In genomic region chr18:53416985-53417384, GRCh38 we compare ENCODE assay signal across 13 cellular contexts.
"Had no signal": no experiment of that assay in that cellular context is flagged by ENCODE, and none has a peak within 500 bp of the region (broad histone marks: within the 10 kb centered on the region; RNA-seq: fewer than 3 reads in every experiment).

No MANE protein-coding gene starts in this region.

- H3K27me3 ChIP-seq: colonic mucosa, left lung, spleen, tibial nerve had no signal

- H3K4me3 ChIP-seq: colonic mucosa, left lung, spleen, tibial nerve had no signal

- H3K4me1 ChIP-seq: colonic mucosa, left lung, spleen, tibial nerve had no signal

- H3K36me3 ChIP-seq: colonic mucosa, left lung, spleen, tibial nerve had no signal

- H3K9me3 ChIP-seq: colonic mucosa, left lung, spleen, tibial nerve had no signal

- H3K27ac ChIP-seq: colonic mucosa, left lung, spleen, tibial nerve had no signal

- DNase-seq: activated CD4-positive, alpha-beta T cell treated with anti-CD3 and anti-CD28 coated beads for 1 hour; activated CD4-positive, alpha-beta T cell treated with anti-CD3 and anti-CD28 coated beads, Interleukin-2, amount 50 U/mL, for 48 hours; activated naive CD4-positive, alpha-beta T cell; colonic mucosa; effector CD8-positive, alpha-beta T cell; hypothalamus; left lung; nephron progenitor cell; spleen; stimulated activated CD4-positive, alpha-beta T cell treated with anti-CD3 and anti-CD28 coated beads, Interleukin-1b, Interleukin-23, amount 100 ng/mL, for 48 hours; stimulated activated naive B cell treated with anti-CD40 and anti-IgM and Interleukin-4, amounts not matched to agents 10 μg/mL and 1 μg/mL and 100 μg/mL, for 72 hours; SW 1271 had no signal
